Comparison of ENCODE assay signal across 21 cellular contexts in the genomic region with DNA sequence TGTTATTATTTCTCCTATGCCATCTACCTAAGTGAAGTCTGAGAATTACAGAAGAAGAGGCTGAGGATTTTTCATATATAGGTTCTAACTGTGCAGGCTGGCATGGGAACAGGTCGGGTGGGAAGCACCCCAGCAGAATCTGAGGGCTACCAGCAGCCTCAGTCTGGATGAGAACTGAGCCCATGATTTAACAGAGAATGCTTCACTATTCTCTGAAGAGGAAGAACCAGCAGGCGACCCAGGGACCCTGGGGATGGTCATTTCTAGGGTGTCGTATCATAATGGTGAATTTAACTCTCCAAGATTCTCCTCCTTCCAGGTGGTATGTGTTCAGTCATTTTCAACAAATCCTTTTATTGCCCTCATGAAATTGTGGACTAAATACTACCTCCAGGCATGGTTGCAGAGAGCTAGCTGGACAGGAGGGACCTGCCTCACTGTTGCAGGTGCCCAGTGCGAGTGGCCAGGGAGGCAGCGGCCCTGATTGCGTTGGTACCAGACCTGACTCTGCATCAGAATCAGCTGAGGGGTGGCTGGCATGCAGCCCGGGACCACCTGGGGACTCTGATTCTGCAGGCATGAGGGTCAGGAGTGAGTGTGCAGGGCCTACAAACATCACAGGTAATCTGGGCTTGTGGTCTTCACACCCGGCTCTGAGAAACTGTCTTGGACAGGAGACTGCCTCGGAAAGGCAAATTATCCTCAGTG.
"Had no signal": no experiment of that assay in that cellular context is flagged by ENCODE, and none has a peak within 500 bp of the region (broad histone marks: within the 10 kb centered on the region; RNA-seq: fewer than 3 reads in every experiment).

No MANE protein-coding gene starts in this region.

- H3K27me3 ChIP-seq: body of pancreas, gastroesophageal sphincter, spleen, suprapubic skin, tibial artery, upper lobe of right lung had no signal

- H3K9me3 Mint-ChIP-seq: activated B cell treated with CpG ODN at 0.5 μM for 24 hours; activated CD8-positive, alpha-beta T cell treated with anti-CD3 and anti-CD28 coated beads for 36 hours; activated naive CD4-positive, alpha-beta T cell treated with anti-CD3 and anti-CD28 coated beads, Interleukin-2, amount 50 U/mL, for 72 hours; activated T-helper 2 cell treated with anti-CD3 and anti-CD28 coated beads, Interferon-gamma antibody, Interleukin-2, Interleukin-4, amounts not matched to agents 10 μg/mL and 5 μg/mL and 100 μg/mL, durations not matched to agents 14 hours and 24 hours and 36 hours had no signal

- H3K9me3 ChIP-seq: body of pancreas, left ventricle myocardium inferior, spleen, suprapubic skin, tibial artery, upper lobe of right lung had no signal

- H3K4me1 ChIP-seq: body of pancreas, gastroesophageal sphincter, left ventricle myocardium inferior, suprapubic skin had no signal

- H3K36me3 Mint-ChIP-seq: activated naive CD4-positive, alpha-beta T cell treated with anti-CD3 and anti-CD28 coated beads, Interleukin-2, amount 50 U/mL, for 72 hours; naive B cell had no signal

- H3K4me3 Mint-ChIP-seq: activated B cell treated with CpG ODN at 0.5 μM for 24 hours; activated CD8-positive, alpha-beta T cell treated with anti-CD3 and anti-CD28 coated beads for 36 hours; naive B cell had no signal

- H3K27ac Mint-ChIP-seq: activated B cell treated with CpG ODN at 0.5 μM for 24 hours; activated CD8-positive, alpha-beta T cell treated with anti-CD3 and anti-CD28 coated beads for 36 hours; activated naive CD4-positive, alpha-beta T cell treated with anti-CD3 and anti-CD28 coated beads, Interleukin-2, amount 50 U/mL, for 72 hours; activated T-helper 2 cell treated with anti-CD3 and anti-CD28 coated beads, Interferon-gamma antibody, Interleukin-2, Interleukin-4, amounts not matched to agents 10 μg/mL and 5 μg/mL and 100 μg/mL, durations not matched to agents 14 hours and 24 hours and 36 hours; naive B cell had no signal

- H3K4me3 ChIP-seq: body of pancreas, gastroesophageal sphincter, hepatocyte, left ventricle myocardium inferior, lung, spleen, suprapubic skin, tibial artery, upper lobe of right lung had no signal

- ATAC-seq: activated CD8-positive, alpha-beta T cell treated with anti-CD3 and anti-CD28 coated beads for 36 hours; activated naive CD4-positive, alpha-beta T cell treated with anti-CD3 and anti-CD28 coated beads, Interleukin-2, amount 50 U/mL, for 72 hours; gastroesophageal sphincter had no signal

- DNase-seq: activated B cell treated with CpG ODN at 0.5 μM for 24 hours; activated CD4-positive, alpha-beta T cell treated with anti-CD3 and anti-CD28 coated beads, Interleukin-2, amount 50 U/mL, for 1 hour; activated CD8-positive, alpha-beta T cell treated with anti-CD3 and anti-CD28 coated beads for 36 hours; activated naive CD4-positive, alpha-beta T cell; activated T-cell treated with anti-CD3 and anti-CD28 coated beads, Interleukin-2, amount 50 U/mL, for 48 hours; body of pancreas; effector CD8-positive, alpha-beta T cell; islet precursor cell; left ventricle myocardium inferior; naive B cell; spleen; stimulated activated naive CD4-positive, alpha-beta T cell; T-helper 2 cell; tibial artery; upper lobe of right lung had no signal

- H3K4me2 ChIP-seq: hepatocyte had no signal

- H2AFZ ChIP-seq: hepatocyte had no signal

- H3K79me2 ChIP-seq: hepatocyte had no signal

- H3K36me3 ChIP-seq: gastroesophageal sphincter, left ventricle myocardium inferior, spleen, suprapubic skin, tibial artery, upper lobe of right lung had no signal

- H3K27ac ChIP-seq: body of pancreas, gastroesophageal sphincter, hepatocyte, left ventricle myocardium inferior, spleen, suprapubic skin, tibial artery, upper lobe of right lung had no signal

- H3K4me1 Mint-ChIP-seq: activated B cell treated with CpG ODN at 0.5 μM for 24 hours, naive B cell had no signal
